30 cellular contexts compared by ENCODE assay signal in the genomic region with DNA sequence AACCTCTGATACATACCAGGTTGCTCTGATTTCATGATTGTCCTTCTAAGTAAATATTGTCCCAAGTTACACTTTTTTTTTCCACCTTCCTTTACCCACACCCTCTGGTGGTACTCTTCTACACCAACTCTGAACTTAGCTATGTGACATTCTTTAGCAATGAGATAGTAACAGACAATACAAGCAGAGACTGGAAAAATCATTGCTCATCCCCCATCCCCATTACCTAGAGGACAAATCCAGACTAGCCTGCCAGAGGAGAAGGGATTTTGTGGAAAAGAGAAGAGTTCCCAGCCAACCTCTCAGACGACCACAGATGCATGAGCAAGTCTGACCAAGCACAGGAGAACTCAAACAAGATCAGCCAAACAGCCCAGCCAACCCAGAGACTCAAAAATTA. TPM values are rescaled to one million over a fixed set of nuclear protein-coding genes. Genes with fewer than 3 reads are reported as not detected.
"Had no signal": no experiment of that assay in that cellular context is flagged by ENCODE, and none has a peak within 500 bp of the region (broad histone marks: within the 10 kb centered on the region; RNA-seq: fewer than 3 reads in every experiment).

No MANE protein-coding gene starts in this region.

- H3K9me3 Mint-ChIP-seq: activated naive CD4-positive, alpha-beta T cell treated with anti-CD3 and anti-CD28 coated beads for 36 hours; activated naive CD8-positive, alpha-beta T cell treated with anti-CD3 and anti-CD28 coated beads for 36 hours; activated T-helper 17 cell treated with anti-CD3 and anti-CD28 coated beads, Interleukin-2, amount 50 U/mL, for 72 hours; IgD-negative memory B cell; T-helper 1 cell treated with Interleukin-12 subunit alpha and Interleukin-12 subunit beta and Interleukin-4 antibody, amounts not matched to agents 30 μg/mL and 1 μg/mL, for 36 hours; WTC11 had no signal

- H3K4me1 Mint-ChIP-seq: activated CD8-positive, alpha-beta memory T cell treated with anti-CD3 and anti-CD28 coated beads, Interleukin-2, amount 10 ng/mL, durations not matched to agents 7 days and 5 days; activated naive CD8-positive, alpha-beta T cell treated with anti-CD3 and anti-CD28 coated beads for 36 hours; activated T-helper 17 cell treated with anti-CD3 and anti-CD28 coated beads, Interleukin-2, amount 50 U/mL, for 72 hours; IgD-negative memory B cell had no signal

- H3K36me3 ChIP-seq: breast epithelium, SJSA1 had no signal

- H3K9me3 ChIP-seq: breast epithelium, SJSA1 had no signal

- ATAC-seq: activated CD8-positive, alpha-beta memory T cell treated with anti-CD3 and anti-CD28 coated beads, Interleukin-2, amount 10 ng/mL, durations not matched to agents 7 days and 5 days; activated T-helper 17 cell treated with anti-CD3 and anti-CD28 coated beads, Interleukin-2, amount 50 U/mL, for 72 hours; Panc1; SK-N-SH treated with all-trans-retinoic acid at 6 μM for 48 hours; WTC11 had no signal

- H3K4me3 Mint-ChIP-seq: activated CD8-positive, alpha-beta memory T cell treated with anti-CD3 and anti-CD28 coated beads, Interleukin-2, amount 10 ng/mL, durations not matched to agents 7 days and 5 days; activated naive CD4-positive, alpha-beta T cell treated with anti-CD3 and anti-CD28 coated beads for 36 hours; activated naive CD8-positive, alpha-beta T cell treated with anti-CD3 and anti-CD28 coated beads for 36 hours; activated T-cell treated with anti-CD3 and anti-CD28 coated beads, Interleukin-2, amount 50 U/mL, for 24 hours; activated T-helper 17 cell treated with anti-CD3 and anti-CD28 coated beads, Interleukin-2, amount 50 U/mL, for 72 hours; IgD-negative memory B cell; T-helper 1 cell treated with Interleukin-12 subunit alpha and Interleukin-12 subunit beta and Interleukin-4 antibody, amounts not matched to agents 30 μg/mL and 1 μg/mL, for 36 hours; WTC11 had no signal

- H3K27me3 ChIP-seq: breast epithelium, SJSA1 had no signal

- DNase-seq: activated CD4-positive, alpha-beta T cell treated with anti-CD3 and anti-CD28 coated beads for 48 hours; activated CD4-positive, alpha-beta T cell treated with anti-CD3 and anti-CD28 coated beads, Interleukin-2, amount 50 U/mL, for 4 hours; activated CD4-positive, CD25-positive, alpha-beta regulatory T cell treated with anti-CD3 and anti-CD28 coated beads, Interleukin-2, amount 50 U/mL, for 72 hours; activated CD8-positive, alpha-beta memory T cell treated with anti-CD3 and anti-CD28 coated beads, Interleukin-2, amount 10 ng/mL, durations not matched to agents 7 days and 5 days; activated gamma-delta T cell; activated naive CD4-positive, alpha-beta T cell treated with anti-CD3 and anti-CD28 coated beads for 36 hours; activated naive CD8-positive, alpha-beta T cell treated with anti-CD3 and anti-CD28 coated beads for 36 hours; activated T-cell treated with anti-CD3 and anti-CD28 coated beads, Interleukin-2, amount 50 U/mL, for 24 hours; anterior cingulate cortex; central memory CD4-positive, alpha-beta T cell; KG1; NCI-H1092; NCI-H1417; NCI-H1930; NCI-H2107; NCI-H510A treated with DMSO at 0.1 percent for 48 hours; NCI-H69; NK-92 treated with Interleukin-12 subunit alpha and Interleukin-12 subunit beta, amount 100 ng/mL, for 24 hours; OCI-M1; RPMI8226; SHP77 had no signal

- H3K4me1 ChIP-seq: breast epithelium, SJSA1 had no signal

- H3K27ac Mint-ChIP-seq: activated CD8-positive, alpha-beta memory T cell treated with anti-CD3 and anti-CD28 coated beads, Interleukin-2, amount 10 ng/mL, durations not matched to agents 7 days and 5 days; activated naive CD4-positive, alpha-beta T cell treated with anti-CD3 and anti-CD28 coated beads for 36 hours; activated naive CD8-positive, alpha-beta T cell treated with anti-CD3 and anti-CD28 coated beads for 36 hours; activated T-cell treated with anti-CD3 and anti-CD28 coated beads, Interleukin-2, amount 50 U/mL, for 24 hours; activated T-helper 17 cell treated with anti-CD3 and anti-CD28 coated beads, Interleukin-2, amount 50 U/mL, for 72 hours; IgD-negative memory B cell; T-helper 1 cell treated with Interleukin-12 subunit alpha and Interleukin-12 subunit beta and Interleukin-4 antibody, amounts not matched to agents 30 μg/mL and 1 μg/mL, for 36 hours; WTC11 had no signal

- H3K27ac ChIP-seq: breast epithelium, SJSA1 had no signal

- H3K36me3 Mint-ChIP-seq: activated CD8-positive, alpha-beta memory T cell treated with anti-CD3 and anti-CD28 coated beads, Interleukin-2, amount 10 ng/mL, durations not matched to agents 7 days and 5 days; activated naive CD8-positive, alpha-beta T cell treated with anti-CD3 and anti-CD28 coated beads for 36 hours; IgD-negative memory B cell; WTC11 had no signal

- H3K4me3 ChIP-seq: breast epithelium, SJSA1 had no signal

- H3K27me3 Mint-ChIP-seq: activated CD8-positive, alpha-beta memory T cell treated with anti-CD3 and anti-CD28 coated beads, Interleukin-2, amount 10 ng/mL, durations not matched to agents 7 days and 5 days; activated naive CD8-positive, alpha-beta T cell treated with anti-CD3 and anti-CD28 coated beads for 36 hours; activated T-cell treated with anti-CD3 and anti-CD28 coated beads, Interleukin-2, amount 50 U/mL, for 24 hours; activated T-helper 17 cell treated with anti-CD3 and anti-CD28 coated beads, Interleukin-2, amount 50 U/mL, for 72 hours had no signal

RNA-seq across cellular contexts. Expression of a gene that starts 32.8 kb away (rescaled TPM):
- total RNA-seq: activated CD8-positive, alpha-beta memory T cell treated with anti-CD3 and anti-CD28 coated beads, Interleukin-2, amount 10 ng/mL, durations not matched to agents 7 days and 5 days; activated naive CD4-positive, alpha-beta T cell treated with anti-CD3 and anti-CD28 coated beads for 36 hours; activated naive CD8-positive, alpha-beta T cell treated with anti-CD3 and anti-CD28 coated beads for 36 hours; activated T-helper 17 cell treated with anti-CD3 and anti-CD28 coated beads, Interleukin-2, amount 50 U/mL, for 72 hours; LHCN-M2; SJSA1; WTC11 had no signal
- polyA plus RNA-seq: IgD-negative memory B cell had no signal
